Comparison of ENCODE assay signal across 8 cellular contexts in genomic region chr2:26961603-26962184, GRCh38. TPM values are rescaled to one million over a fixed set of nuclear protein-coding genes. Genes with fewer than 3 reads are reported as not detected.
DNase-seq lines count a peak whose midpoint lies in the region; ATAC-seq, FAIRE-seq and TF ChIP-seq lines count a peak whose summit lies in the region.

No MANE protein-coding gene starts in this region.

- FAIRE-seq in H54 (lab: Jason Lieb, UNC) (peak; percentile 77), bronchial epithelial cell (lab: Jason Lieb, UNC) (no peak)

- H3K4me3 ChIP-seq in bronchial epithelial cell (ENCODE audit: low read depth, low read length), result no peak overlapping the region

- no peaks in the 10 kb centered on the region for H3K36me3 ChIP-seq in bronchial epithelial cell (ENCODE audit: control insufficient read depth, insufficient read depth, low read length)

- DNase-seq in AG08395 (ENCODE audit: low spot score) (peak; percentile 86), H54 (ENCODE audit: insufficient read length, low spot score) (peak; percentile 64), NCI-H2196 (lab: John Stamatoyannopoulos, UW; ENCODE audit: unreplicated experiment) (peak; percentile 86), WTC11 (ENCODE audit: low spot score) (peak; percentile 94), bronchial epithelial cell (ENCODE audit: low read depth) (peak; percentile 78), islet precursor cell (peak; percentile 93)
- peak; percentile 54 to 75 (median 58) for DNase-seq in stimulated activated CD4-positive, alpha-beta T cell treated with anti-CD3 and anti-CD28 coated beads, Interleukin-1b, Interleukin-23, amount 100 ng/mL, for 24 hours (ENCODE audit: low read depth in 4 of 4, low spot score in 1 of 4)

- CTCF ChIA-PET in WTC11 (lab: Charles Lee), result interaction anchor here (0.5 to 16.3 kb wide), 58 partner anchors 8 to 1054 kb away, joined by 3 to 596 read pairs (median 6); partner anchors contain the start of genes AGBL5, DPYSL5, KHK and MAPRE3

- H3K9me3 Mint-ChIP-seq in WTC11, result no peaks in the 10 kb centered on the region

- no peaks in the 10 kb centered on the region for H3K36me3 Mint-ChIP-seq in WTC11

- H3K27ac Mint-ChIP-seq in WTC11, result no peak overlapping the region

- H3K4me3 Mint-ChIP-seq in WTC11, result peak overlapping the region; percentile 12; the same call in 1 of the 2 replicates

- POLR2A ChIA-PET in WTC11 (lab: Charles Lee), result interaction anchor here (1.0 to 1.5 kb wide), 2 partner anchors 10 to 56 kb away, joined by 3 to 8 read pairs; no protein-coding TSS in a partner anchor

- H3K27me3 Mint-ChIP-seq in WTC11 (ENCODE audit: low read depth), result peaks cover 11% of the 10 kb centered on the region

- TF ChIP-seq CTCF in WTC11 (IDR thresholded peaks at IDR 0.05) (peak; percentile 95), bronchial epithelial cell (IDR thresholded peaks at IDR 0.05; ENCODE audit: insufficient read depth, low read length, severe bottlenecking) (peak; percentile 92)

- H3K27me3 ChIP-seq in bronchial epithelial cell (ENCODE audit: control insufficient read depth, insufficient read depth, low read length), result peaks cover 12% of the 10 kb centered on the region

- TF ChIP-seq POLR2A in H54 (IDR thresholded peaks at IDR 0.05; ENCODE audit: low read depth, low read length), result no peak

- no peaks in the 10 kb centered on the region for H3K4me1 Mint-ChIP-seq in WTC11

- peak; percentile 97 for ATAC-seq in WTC11
- no peak for ATAC-seq in HG03159 (IDR thresholded peaks at IDR 0.05; ENCODE audit: unreplicated experiment)

TF ChIP-seq in WTC11, 78 proteins besides CTCF, POLR2A, EP300 and RAD21 (continues in another document):
- TF ChIP-seq STAT6 (CRISPR knock-in tag; conservative IDR thresholded peaks at IDR 0.05; ENCODE audit: low read depth), result no peak
- TF ChIP-seq E2F1 (CRISPR knock-in tag; IDR thresholded peaks at IDR 0.05), result no peak
- TF ChIP-seq CDX4 (CRISPR knock-in tag; IDR thresholded peaks at IDR 0.05; ENCODE audit: borderline replicate concordance), result no peak
- TF ChIP-seq FOXP1 (CRISPR knock-in tag; IDR thresholded peaks at IDR 0.05; ENCODE audit: borderline replicate concordance), result peak; percentile 40; the same call in 1 of the 2 replicates
- 0 out of 2 replicates have a peak, but pooled peaks have one; percentile 37 for TF ChIP-seq MAX (CRISPR knock-in tag; IDR thresholded peaks at IDR 0.05)
- TF ChIP-seq ZNF425 (CRISPR knock-in tag; conservative IDR thresholded peaks at IDR 0.05), result no peak
- TF ChIP-seq FOXJ3 (CRISPR knock-in tag; IDR thresholded peaks at IDR 0.05; ENCODE audit: borderline replicate concordance), result no peak
- 0 out of 2 replicates have a peak, but pooled peaks have one; percentile 49 for TF ChIP-seq FOXK1 (CRISPR knock-in tag; IDR thresholded peaks at IDR 0.05)
- TF ChIP-seq TEAD1 (CRISPR knock-in tag; IDR thresholded peaks at IDR 0.05), result peak; percentile 20; the same call in 1 of the 2 replicates
- no peak for TF ChIP-seq PRDM15 (CRISPR knock-in tag; IDR thresholded peaks at IDR 0.05)
- TF ChIP-seq SP1 (CRISPR knock-in tag; conservative IDR thresholded peaks at IDR 0.05), result 0 out of 2 replicates have a peak, but pooled peaks have one; percentile 36
- no peak for TF ChIP-seq HMGA2 (CRISPR knock-in tag; IDR thresholded peaks at IDR 0.05)
- TF ChIP-seq JAZF1 (CRISPR knock-in tag; IDR thresholded peaks at IDR 0.05), result no peak
- no peak for TF ChIP-seq MXD4 (CRISPR knock-in tag; IDR thresholded peaks at IDR 0.05; ENCODE audit: borderline replicate concordance)
- TF ChIP-seq GABPB1 (CRISPR knock-in tag; IDR thresholded peaks at IDR 0.05), result peak; percentile 23; the same call in 1 of the 2 replicates
- no peak for TF ChIP-seq ELF4 (CRISPR knock-in tag; IDR thresholded peaks at IDR 0.05; ENCODE audit: low read depth)
- no peak for TF ChIP-seq TEAD4 (CRISPR knock-in tag; IDR thresholded peaks at IDR 0.05)
- TF ChIP-seq ZNF121 (CRISPR knock-in tag; IDR thresholded peaks at IDR 0.05), result peak; percentile 100
- TF ChIP-seq ZNF263 (CRISPR knock-in tag; IDR thresholded peaks at IDR 0.05; ENCODE audit: low read depth), result no peak

RNA-seq across cellular contexts. Expression of gene MAPRE3, which starts 8.7 kb away (rescaled TPM):
- total RNA-seq in WTC11 (2021) (4.9 to 10.3 TPM (median 6.0 TPM) in 3 replicates), bronchial epithelial cell (1.6 and 2.8 TPM in 2 replicates)
